Comparison of ENCODE assay signal across 1 cellular context in the genomic region with DNA sequence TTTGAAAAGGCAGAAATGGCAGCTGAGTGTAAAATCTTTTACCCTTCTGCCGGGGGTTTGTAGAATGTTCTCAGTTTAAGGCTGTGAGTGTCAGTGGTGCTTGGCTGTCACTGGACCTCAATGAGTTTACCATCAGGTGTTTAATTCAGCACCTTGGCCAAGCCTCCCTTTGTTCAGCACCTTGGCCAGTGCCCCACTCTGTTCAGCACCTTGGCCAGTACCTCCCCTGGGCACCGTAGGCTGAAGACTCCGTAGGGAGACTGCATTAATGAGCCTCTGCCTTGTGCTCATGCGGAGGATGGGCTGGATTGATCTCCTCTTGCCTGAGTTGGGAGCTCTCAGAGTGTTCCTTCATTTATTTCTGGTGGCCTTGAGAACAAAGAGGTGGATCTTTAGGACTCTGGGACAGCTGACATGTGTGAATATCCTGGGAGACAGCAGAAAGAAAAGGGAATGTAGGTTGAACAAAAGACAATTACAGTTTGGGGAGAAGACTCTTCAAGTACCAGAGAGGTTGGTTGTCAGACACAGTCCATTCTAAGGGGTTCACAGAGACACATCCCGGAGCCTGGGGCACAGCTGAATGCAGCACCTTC.
A peak's percentile ranks its signal among the peaks of the same experiment; 100 is the strongest.
TF ChIP-seq lines count a peak whose summit lies in the region.

No MANE protein-coding gene starts in this region.

TF ChIP-seq in K562, 482 proteins besides CTCF, POLR2A, EP300 and RAD21 (continued from another document and continues in another):
- TF ChIP-seq, protein P1, sequence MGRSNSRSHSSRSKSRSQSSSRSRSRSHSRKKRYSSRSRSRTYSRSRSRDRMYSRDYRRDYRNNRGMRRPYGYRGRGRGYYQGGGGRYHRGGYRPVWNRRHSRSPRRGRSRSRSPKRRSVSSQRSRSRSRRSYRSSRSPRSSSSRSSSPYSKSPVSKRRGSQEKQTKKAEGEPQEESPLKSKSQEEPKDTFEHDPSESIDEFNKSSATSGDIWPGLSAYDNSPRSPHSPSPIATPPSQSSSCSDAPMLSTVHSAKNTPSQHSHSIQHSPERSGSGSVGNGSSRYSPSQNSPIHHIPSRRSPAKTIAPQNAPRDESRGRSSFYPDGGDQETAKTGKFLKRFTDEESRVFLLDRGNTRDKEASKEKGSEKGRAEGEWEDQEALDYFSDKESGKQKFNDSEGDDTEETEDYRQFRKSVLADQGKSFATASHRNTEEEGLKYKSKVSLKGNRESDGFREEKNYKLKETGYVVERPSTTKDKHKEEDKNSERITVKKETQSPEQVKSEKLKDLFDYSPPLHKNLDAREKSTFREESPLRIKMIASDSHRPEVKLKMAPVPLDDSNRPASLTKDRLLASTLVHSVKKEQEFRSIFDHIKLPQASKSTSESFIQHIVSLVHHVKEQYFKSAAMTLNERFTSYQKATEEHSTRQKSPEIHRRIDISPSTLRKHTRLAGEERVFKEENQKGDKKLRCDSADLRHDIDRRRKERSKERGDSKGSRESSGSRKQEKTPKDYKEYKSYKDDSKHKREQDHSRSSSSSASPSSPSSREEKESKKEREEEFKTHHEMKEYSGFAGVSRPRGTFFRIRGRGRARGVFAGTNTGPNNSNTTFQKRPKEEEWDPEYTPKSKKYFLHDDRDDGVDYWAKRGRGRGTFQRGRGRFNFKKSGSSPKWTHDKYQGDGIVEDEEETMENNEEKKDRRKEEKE (IDR thresholded peaks at IDR 0.05; ENCODE audit: borderline replicate concordance in 1 of 2, control insufficient read depth in 1 of 2, low read depth in 2 of 2, low read length in 1 of 2), result no peak
- TF ChIP-seq ZKSCAN1 (IDR thresholded peaks at IDR 0.05; ENCODE audit: low read depth, low read length), result no peak
- TF ChIP-seq, protein P2, sequence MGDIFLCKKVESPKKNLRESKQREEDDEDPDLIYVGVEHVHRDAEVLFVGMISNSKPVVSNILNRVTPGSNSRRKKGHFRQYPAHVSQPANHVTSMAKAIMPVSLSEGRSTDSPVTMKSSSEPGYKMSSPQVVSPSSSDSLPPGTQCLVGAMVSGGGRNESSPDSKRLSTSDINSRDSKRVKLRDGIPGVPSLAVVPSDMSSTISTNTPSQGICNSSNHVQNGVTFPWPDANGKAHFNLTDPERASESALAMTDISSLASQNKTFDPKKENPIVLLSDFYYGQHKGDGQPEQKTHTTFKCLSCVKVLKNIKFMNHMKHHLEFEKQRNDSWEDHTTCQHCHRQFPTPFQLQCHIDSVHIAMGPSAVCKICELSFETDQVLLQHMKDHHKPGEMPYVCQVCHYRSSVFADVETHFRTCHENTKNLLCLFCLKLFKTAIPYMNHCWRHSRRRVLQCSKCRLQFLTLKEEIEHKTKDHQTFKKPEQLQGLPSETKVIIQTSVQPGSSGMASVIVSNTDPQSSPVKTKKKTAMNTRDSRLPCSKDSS (IDR thresholded peaks at IDR 0.05; ENCODE audit: low read depth, partially characterized antibody), result no peak
- TF ChIP-seq KAT8 (IDR thresholded peaks at IDR 0.05; ENCODE audit: low read depth), result no peak
- TF ChIP-seq ZNF134 (CRISPR knock-in tag; conservative IDR thresholded peaks at IDR 0.05), result no peak
- TF ChIP-seq SRSF9 (IDR thresholded peaks at IDR 0.05; ENCODE audit: borderline replicate concordance, low read depth, low read length), result no peak
- no peak for TF ChIP-seq CBFA2T3 (IDR thresholded peaks at IDR 0.05)
- TF ChIP-seq DMBX1 (CRISPR knock-in tag; IDR thresholded peaks at IDR 0.05; ENCODE audit: borderline replicate concordance), result peak; percentile 94
- TF ChIP-seq SIN3B (IDR thresholded peaks at IDR 0.05; ENCODE audit: low read depth), result no peak
- TF ChIP-seq ILF3 (IDR thresholded peaks at IDR 0.05; ENCODE audit: borderline replicate concordance), result no peak
- TF ChIP-seq, protein P3, sequence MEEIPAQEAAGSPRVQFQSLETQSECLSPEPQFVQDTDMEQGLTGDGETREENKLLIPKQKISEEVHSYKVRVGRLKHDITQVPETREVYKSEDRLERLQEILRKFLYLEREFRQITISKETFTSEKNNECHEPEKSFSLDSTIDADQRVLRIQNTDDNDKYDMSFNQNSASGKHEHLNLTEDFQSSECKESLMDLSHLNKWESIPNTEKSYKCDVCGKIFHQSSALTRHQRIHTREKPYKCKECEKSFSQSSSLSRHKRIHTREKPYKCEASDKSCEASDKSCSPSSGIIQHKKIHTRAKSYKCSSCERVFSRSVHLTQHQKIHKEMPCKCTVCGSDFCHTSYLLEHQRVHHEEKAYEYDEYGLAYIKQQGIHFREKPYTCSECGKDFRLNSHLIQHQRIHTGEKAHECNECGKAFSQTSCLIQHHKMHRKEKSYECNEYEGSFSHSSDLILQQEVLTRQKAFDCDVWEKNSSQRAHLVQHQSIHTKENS (CRISPR knock-in tag; IDR thresholded peaks at IDR 0.05), result no peak
- TF ChIP-seq TFAM (CRISPR knock-in tag; conservative IDR thresholded peaks at IDR 0.05), result no peak
- TF ChIP-seq, protein P4, sequence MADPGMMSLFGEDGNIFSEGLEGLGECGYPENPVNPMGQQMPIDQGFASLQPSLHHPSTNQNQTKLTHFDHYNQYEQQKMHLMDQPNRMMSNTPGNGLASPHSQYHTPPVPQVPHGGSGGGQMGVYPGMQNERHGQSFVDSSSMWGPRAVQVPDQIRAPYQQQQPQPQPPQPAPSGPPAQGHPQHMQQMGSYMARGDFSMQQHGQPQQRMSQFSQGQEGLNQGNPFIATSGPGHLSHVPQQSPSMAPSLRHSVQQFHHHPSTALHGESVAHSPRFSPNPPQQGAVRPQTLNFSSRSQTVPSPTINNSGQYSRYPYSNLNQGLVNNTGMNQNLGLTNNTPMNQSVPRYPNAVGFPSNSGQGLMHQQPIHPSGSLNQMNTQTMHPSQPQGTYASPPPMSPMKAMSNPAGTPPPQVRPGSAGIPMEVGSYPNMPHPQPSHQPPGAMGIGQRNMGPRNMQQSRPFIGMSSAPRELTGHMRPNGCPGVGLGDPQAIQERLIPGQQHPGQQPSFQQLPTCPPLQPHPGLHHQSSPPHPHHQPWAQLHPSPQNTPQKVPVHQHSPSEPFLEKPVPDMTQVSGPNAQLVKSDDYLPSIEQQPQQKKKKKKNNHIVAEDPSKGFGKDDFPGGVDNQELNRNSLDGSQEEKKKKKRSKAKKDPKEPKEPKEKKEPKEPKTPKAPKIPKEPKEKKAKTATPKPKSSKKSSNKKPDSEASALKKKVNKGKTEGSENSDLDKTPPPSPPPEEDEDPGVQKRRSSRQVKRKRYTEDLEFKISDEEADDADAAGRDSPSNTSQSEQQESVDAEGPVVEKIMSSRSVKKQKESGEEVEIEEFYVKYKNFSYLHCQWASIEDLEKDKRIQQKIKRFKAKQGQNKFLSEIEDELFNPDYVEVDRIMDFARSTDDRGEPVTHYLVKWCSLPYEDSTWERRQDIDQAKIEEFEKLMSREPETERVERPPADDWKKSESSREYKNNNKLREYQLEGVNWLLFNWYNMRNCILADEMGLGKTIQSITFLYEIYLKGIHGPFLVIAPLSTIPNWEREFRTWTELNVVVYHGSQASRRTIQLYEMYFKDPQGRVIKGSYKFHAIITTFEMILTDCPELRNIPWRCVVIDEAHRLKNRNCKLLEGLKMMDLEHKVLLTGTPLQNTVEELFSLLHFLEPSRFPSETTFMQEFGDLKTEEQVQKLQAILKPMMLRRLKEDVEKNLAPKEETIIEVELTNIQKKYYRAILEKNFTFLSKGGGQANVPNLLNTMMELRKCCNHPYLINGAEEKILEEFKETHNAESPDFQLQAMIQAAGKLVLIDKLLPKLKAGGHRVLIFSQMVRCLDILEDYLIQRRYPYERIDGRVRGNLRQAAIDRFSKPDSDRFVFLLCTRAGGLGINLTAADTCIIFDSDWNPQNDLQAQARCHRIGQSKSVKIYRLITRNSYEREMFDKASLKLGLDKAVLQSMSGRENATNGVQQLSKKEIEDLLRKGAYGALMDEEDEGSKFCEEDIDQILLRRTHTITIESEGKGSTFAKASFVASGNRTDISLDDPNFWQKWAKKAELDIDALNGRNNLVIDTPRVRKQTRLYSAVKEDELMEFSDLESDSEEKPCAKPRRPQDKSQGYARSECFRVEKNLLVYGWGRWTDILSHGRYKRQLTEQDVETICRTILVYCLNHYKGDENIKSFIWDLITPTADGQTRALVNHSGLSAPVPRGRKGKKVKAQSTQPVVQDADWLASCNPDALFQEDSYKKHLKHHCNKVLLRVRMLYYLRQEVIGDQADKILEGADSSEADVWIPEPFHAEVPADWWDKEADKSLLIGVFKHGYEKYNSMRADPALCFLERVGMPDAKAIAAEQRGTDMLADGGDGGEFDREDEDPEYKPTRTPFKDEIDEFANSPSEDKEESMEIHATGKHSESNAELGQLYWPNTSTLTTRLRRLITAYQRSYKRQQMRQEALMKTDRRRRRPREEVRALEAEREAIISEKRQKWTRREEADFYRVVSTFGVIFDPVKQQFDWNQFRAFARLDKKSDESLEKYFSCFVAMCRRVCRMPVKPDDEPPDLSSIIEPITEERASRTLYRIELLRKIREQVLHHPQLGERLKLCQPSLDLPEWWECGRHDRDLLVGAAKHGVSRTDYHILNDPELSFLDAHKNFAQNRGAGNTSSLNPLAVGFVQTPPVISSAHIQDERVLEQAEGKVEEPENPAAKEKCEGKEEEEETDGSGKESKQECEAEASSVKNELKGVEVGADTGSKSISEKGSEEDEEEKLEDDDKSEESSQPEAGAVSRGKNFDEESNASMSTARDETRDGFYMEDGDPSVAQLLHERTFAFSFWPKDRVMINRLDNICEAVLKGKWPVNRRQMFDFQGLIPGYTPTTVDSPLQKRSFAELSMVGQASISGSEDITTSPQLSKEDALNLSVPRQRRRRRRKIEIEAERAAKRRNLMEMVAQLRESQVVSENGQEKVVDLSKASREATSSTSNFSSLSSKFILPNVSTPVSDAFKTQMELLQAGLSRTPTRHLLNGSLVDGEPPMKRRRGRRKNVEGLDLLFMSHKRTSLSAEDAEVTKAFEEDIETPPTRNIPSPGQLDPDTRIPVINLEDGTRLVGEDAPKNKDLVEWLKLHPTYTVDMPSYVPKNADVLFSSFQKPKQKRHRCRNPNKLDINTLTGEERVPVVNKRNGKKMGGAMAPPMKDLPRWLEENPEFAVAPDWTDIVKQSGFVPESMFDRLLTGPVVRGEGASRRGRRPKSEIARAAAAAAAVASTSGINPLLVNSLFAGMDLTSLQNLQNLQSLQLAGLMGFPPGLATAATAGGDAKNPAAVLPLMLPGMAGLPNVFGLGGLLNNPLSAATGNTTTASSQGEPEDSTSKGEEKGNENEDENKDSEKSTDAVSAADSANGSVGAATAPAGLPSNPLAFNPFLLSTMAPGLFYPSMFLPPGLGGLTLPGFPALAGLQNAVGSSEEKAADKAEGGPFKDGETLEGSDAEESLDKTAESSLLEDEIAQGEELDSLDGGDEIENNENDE (IDR thresholded peaks at IDR 0.05; ENCODE audit: low read depth, low read length), result no peak
- TF ChIP-seq EGR1 (conservative IDR thresholded peaks at IDR 0.05), result no peak
- no peak for TF ChIP-seq ZNF23 (CRISPR knock-in tag; IDR thresholded peaks at IDR 0.05)
- TF ChIP-seq, protein P5, sequence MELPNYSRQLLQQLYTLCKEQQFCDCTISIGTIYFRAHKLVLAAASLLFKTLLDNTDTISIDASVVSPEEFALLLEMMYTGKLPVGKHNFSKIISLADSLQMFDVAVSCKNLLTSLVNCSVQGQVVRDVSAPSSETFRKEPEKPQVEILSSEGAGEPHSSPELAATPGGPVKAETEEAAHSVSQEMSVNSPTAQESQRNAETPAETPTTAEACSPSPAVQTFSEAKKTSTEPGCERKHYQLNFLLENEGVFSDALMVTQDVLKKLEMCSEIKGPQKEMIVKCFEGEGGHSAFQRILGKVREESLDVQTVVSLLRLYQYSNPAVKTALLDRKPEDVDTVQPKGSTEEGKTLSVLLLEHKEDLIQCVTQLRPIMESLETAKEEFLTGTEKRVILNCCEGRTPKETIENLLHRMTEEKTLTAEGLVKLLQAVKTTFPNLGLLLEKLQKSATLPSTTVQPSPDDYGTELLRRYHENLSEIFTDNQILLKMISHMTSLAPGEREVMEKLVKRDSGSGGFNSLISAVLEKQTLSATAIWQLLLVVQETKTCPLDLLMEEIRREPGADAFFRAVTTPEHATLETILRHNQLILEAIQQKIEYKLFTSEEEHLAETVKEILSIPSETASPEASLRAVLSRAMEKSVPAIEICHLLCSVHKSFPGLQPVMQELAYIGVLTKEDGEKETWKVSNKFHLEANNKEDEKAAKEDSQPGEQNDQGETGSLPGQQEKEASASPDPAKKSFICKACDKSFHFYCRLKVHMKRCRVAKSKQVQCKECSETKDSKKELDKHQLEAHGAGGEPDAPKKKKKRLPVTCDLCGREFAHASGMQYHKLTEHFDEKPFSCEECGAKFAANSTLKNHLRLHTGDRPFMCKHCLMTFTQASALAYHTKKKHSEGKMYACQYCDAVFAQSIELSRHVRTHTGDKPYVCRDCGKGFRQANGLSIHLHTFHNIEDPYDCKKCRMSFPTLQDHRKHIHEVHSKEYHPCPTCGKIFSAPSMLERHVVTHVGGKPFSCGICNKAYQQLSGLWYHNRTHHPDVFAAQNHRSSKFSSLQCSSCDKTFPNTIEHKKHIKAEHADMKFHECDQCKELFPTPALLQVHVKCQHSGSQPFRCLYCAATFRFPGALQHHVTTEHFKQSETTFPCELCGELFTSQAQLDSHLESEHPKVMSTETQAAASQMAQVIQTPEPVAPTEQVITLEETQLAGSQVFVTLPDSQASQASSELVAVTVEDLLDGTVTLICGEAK (IDR thresholded peaks at IDR 0.05), result peak; percentile 90
- TF ChIP-seq, protein P5 (CRISPR knock-in tag; IDR thresholded peaks at IDR 0.05), result peak; percentile 85
- no peak for TF ChIP-seq ZNF717 (CRISPR knock-in tag; IDR thresholded peaks at IDR 0.05)
- TF ChIP-seq MCM7 (IDR thresholded peaks at IDR 0.05), result no peak
